20 cellular contexts compared by ENCODE assay signal in genomic region chr11:116177521-116178220, GRCh38.
"Had no signal": no experiment of that assay in that cellular context is flagged by ENCODE, and none has a peak within 500 bp of the region (broad histone marks: within the 10 kb centered on the region; RNA-seq: fewer than 3 reads in every experiment).

No MANE protein-coding gene starts in this region.

- H3K9me3 Mint-ChIP-seq: activated naive CD8-positive, alpha-beta T cell treated with anti-CD3 and anti-CD28 coated beads for 36 hours; activated T-cell treated with anti-CD3 and anti-CD28 coated beads, Interleukin-2, amount 50 U/mL, for 4 hours; central memory CD8-positive, alpha-beta T cell; immature natural killer cell had no signal

- H3K36me3 ChIP-seq: left ventricle myocardium inferior, neutrophil, ovary, prostate gland, spleen, thyroid gland had no signal

- H3K4me3 ChIP-seq: dorsolateral prefrontal cortex, left ventricle myocardium inferior, ovary, prostate gland, spleen, thyroid gland had no signal

- H3K4me1 Mint-ChIP-seq: activated naive CD8-positive, alpha-beta T cell treated with anti-CD3 and anti-CD28 coated beads for 36 hours; central memory CD8-positive, alpha-beta T cell; immature natural killer cell; naive thymus-derived CD8-positive, alpha-beta T cell had no signal

- H3K27me3 ChIP-seq: neutrophil, ovary, thyroid gland had no signal

- H3K36me3 Mint-ChIP-seq: activated naive CD8-positive, alpha-beta T cell treated with anti-CD3 and anti-CD28 coated beads for 36 hours; immature natural killer cell; naive thymus-derived CD8-positive, alpha-beta T cell had no signal

- H3K27ac Mint-ChIP-seq: activated naive CD8-positive, alpha-beta T cell treated with anti-CD3 and anti-CD28 coated beads for 36 hours; immature natural killer cell; naive thymus-derived CD8-positive, alpha-beta T cell had no signal

- H3K27ac ChIP-seq: dorsolateral prefrontal cortex, epithelial cell of prostate, left ventricle myocardium inferior, neutrophil, ovary, prostate gland, spleen, thyroid gland had no signal

- H3K9me3 ChIP-seq: left ventricle myocardium inferior, neutrophil, ovary, prostate gland, spleen, thyroid gland had no signal

- H3K4me1 ChIP-seq: prostate gland, thyroid gland had no signal

- H3K4me3 Mint-ChIP-seq: activated naive CD8-positive, alpha-beta T cell treated with anti-CD3 and anti-CD28 coated beads for 36 hours; activated T-cell treated with anti-CD3 and anti-CD28 coated beads, Interleukin-2, amount 50 U/mL, for 4 hours; central memory CD8-positive, alpha-beta T cell; immature natural killer cell; naive thymus-derived CD8-positive, alpha-beta T cell had no signal

- DNase-seq: activated CD4-positive, alpha-beta T cell treated with anti-CD3 and anti-CD28 coated beads for 1 hour; activated CD4-positive, alpha-beta T cell treated with anti-CD3 and anti-CD28 coated beads, Interleukin-2, amount 50 U/mL, for 1 hour; activated CD8-positive, alpha-beta memory T cell treated with anti-CD3 and anti-CD28 coated beads, Interleukin-2, amount 50 U/mL, for 48 hours; activated naive CD4-positive, alpha-beta T cell treated with Interleukin-2 at 50 U/mL for 16 hours; activated naive CD8-positive, alpha-beta T cell treated with anti-CD3 and anti-CD28 coated beads for 36 hours; activated T-cell treated with anti-CD3 and anti-CD28 coated beads, Interleukin-2, amount 50 U/mL, for 4 hours; dorsolateral prefrontal cortex; immature natural killer cell; left ventricle myocardium inferior; naive thymus-derived CD8-positive, alpha-beta T cell; ovary; spleen; stimulated activated CD4-positive, alpha-beta T cell treated with anti-CD3 and anti-CD28 coated beads, Interleukin-4, amount 100 ng/mL, for 1 hour; stimulated activated naive CD4-positive, alpha-beta T cell treated with Interleukin-2 at 50 U/mL for 16 hours; T-helper 1 cell; thyroid gland had no signal
